12 cellular contexts compared by ENCODE assay signal in genomic region chr11:93512073-93512475, GRCh38. TPM values are rescaled to one million over a fixed set of nuclear protein-coding genes. Genes with fewer than 3 reads are reported as not detected.
A peak's percentile ranks its signal among the peaks of the same experiment; 100 is the strongest.
DNase-seq lines count a peak whose midpoint lies in the region; ATAC-seq and TF ChIP-seq lines count a peak whose summit lies in the region.
"Had no signal": no experiment of that assay in that cellular context is flagged by ENCODE, and none has a peak within 500 bp of the region (broad histone marks: within the 10 kb centered on the region; RNA-seq: fewer than 3 reads in every experiment).

No MANE protein-coding gene starts in this region.

- TF ChIP-seq CTCF in lower leg skin (IDR thresholded peaks at IDR 0.05): no peak

- 82 to 89% methylated on average over 4 of the region's 4 CpGs for WGBS in lower leg skin, 2 donors

- no peak for TF ChIP-seq POLR2A in lower leg skin (IDR thresholded peaks at IDR 0.05)

- DNase-seq in epidermal melanocyte (ENCODE audit: insufficient read length, low spot score) (no peak), C1 segment of cervical spinal cord (lab: John Stamatoyannopoulos, UW) (no peak), lower leg skin (ENCODE audit: low spot score in 2 of 2) (no peak), pons (ENCODE audit: low spot score) (no peak)
- DNase-seq: activated CD8-positive, alpha-beta memory T cell treated with anti-CD3 and anti-CD28 coated beads, Interleukin-2, amount 50 U/mL, for 4 hours; IMR-90; mesenchymal stem cell; stimulated activated naive CD4-positive, alpha-beta T cell treated with Interleukin-2 at 50 U/mL for 16 hours had no signal

- intact Hi-C loops in lower leg skin (cut with DNase I; ENCODE audit: low total_unique reads): no loop called here

- ATAC-seq in GM18499 (IDR thresholded peaks at IDR 0.05; ENCODE audit: insufficient read depth, unreplicated experiment): peak; percentile 86
- ATAC-seq in GM19324 (IDR thresholded peaks at IDR 0.05; ENCODE audit: low FRiP score, unreplicated experiment): peak; percentile 62
- peak; percentile 71 for ATAC-seq in HG02763 (IDR thresholded peaks at IDR 0.05; ENCODE audit: unreplicated experiment)
- peak; percentile 89 for ATAC-seq in HG03520 (IDR thresholded peaks at IDR 0.05; ENCODE audit: unreplicated experiment)

- no peak overlapping the region for H3K4me3 ChIP-seq in lower leg skin (ENCODE audit: low read depth, poor library complexity, severe bottlenecking)

RNA-seq across cellular contexts. Expression of gene SMCO4, which starts 31.1 kb away (rescaled TPM):
- 10 to 100 TPM in 3 of 4 donors, 1 to 10 TPM in 1; 8.2 to 30.4 (median 15.3) TPM for total RNA-seq in lower leg skin
